In genomic region chr2:202140522-202141292, GRCh38 we compare ENCODE assay signal across 17 cellular contexts.
A peak's percentile ranks its signal among the peaks of the same experiment; 100 is the strongest.
DNase-seq lines count a peak whose midpoint lies in the region; ATAC-seq, FAIRE-seq and TF ChIP-seq lines count a peak whose summit lies in the region.
"Had no signal": no experiment of that assay in that cellular context is flagged by ENCODE, and none has a peak within 500 bp of the region (broad histone marks: within the 10 kb centered on the region; RNA-seq: fewer than 3 reads in every experiment).

No MANE protein-coding gene starts in this region.

- no peak overlapping the region for H3K27ac Mint-ChIP-seq in WTC11
- H3K27ac Mint-ChIP-seq in stimulated activated memory B cell treated with anti-CD40 and anti-IgM and Interleukin-4, amounts not matched to agents 10 μg/mL and 1 μg/mL and 100 μg/mL, for 72 hours, result no peak overlapping the region
- H3K27ac Mint-ChIP-seq: activated CD4-positive, alpha-beta T cell treated with anti-CD3 and anti-CD28 coated beads for 36 hours had no signal

- H3K36me3 Mint-ChIP-seq in WTC11, result no peaks in the 10 kb centered on the region
- no peaks in the 10 kb centered on the region for H3K36me3 Mint-ChIP-seq in stimulated activated memory B cell treated with anti-CD40 and anti-IgM and Interleukin-4, amounts not matched to agents 10 μg/mL and 1 μg/mL and 100 μg/mL, for 72 hours
- H3K36me3 Mint-ChIP-seq: CD14-positive monocyte had no signal

- 0 out of 2 replicates have a peak, but pooled peaks cover 3% of the 10 kb centered on the region for H3K9me3 Mint-ChIP-seq in WTC11
- no peaks in the 10 kb centered on the region for H3K9me3 Mint-ChIP-seq in stimulated activated memory B cell treated with anti-CD40 and anti-IgM and Interleukin-4, amounts not matched to agents 10 μg/mL and 1 μg/mL and 100 μg/mL, for 72 hours
- H3K9me3 Mint-ChIP-seq: CD14-positive monocyte had no signal

- TF ChIP-seq CTCF in WTC11 (IDR thresholded peaks at IDR 0.05), result no peak

- POLR2A ChIA-PET in WTC11 (lab: Charles Lee), result no interaction called here

- H3K4me3 Mint-ChIP-seq in WTC11, result no peak overlapping the region
- no peak overlapping the region for H3K4me3 Mint-ChIP-seq in stimulated activated memory B cell treated with anti-CD40 and anti-IgM and Interleukin-4, amounts not matched to agents 10 μg/mL and 1 μg/mL and 100 μg/mL, for 72 hours
- H3K4me3 Mint-ChIP-seq: activated CD4-positive, alpha-beta T cell treated with anti-CD3 and anti-CD28 coated beads for 36 hours; CD14-positive monocyte had no signal

- peak; percentile 36 for ATAC-seq in WTC11
- ATAC-seq in stimulated activated memory B cell treated with anti-CD40 and anti-IgM and Interleukin-4, amounts not matched to agents 10 μg/mL and 1 μg/mL and 100 μg/mL, for 72 hours, result peak; percentile 39
- ATAC-seq in GM18498 (IDR thresholded peaks at IDR 0.05; ENCODE audit: unreplicated experiment), result no peak
- ATAC-seq in HG03342 (IDR thresholded peaks at IDR 0.05; ENCODE audit: unreplicated experiment), result no peak
- ATAC-seq: activated CD4-positive, alpha-beta T cell treated with anti-CD3 and anti-CD28 coated beads for 36 hours; gastroesophageal sphincter had no signal

- H3K4me1 Mint-ChIP-seq in WTC11, result peaks cover 36% of the 10 kb centered on the region
- peaks cover 15% of the 10 kb centered on the region for H3K4me1 Mint-ChIP-seq in stimulated activated memory B cell treated with anti-CD40 and anti-IgM and Interleukin-4, amounts not matched to agents 10 μg/mL and 1 μg/mL and 100 μg/mL, for 72 hours
- H3K4me1 Mint-ChIP-seq: activated CD4-positive, alpha-beta T cell treated with anti-CD3 and anti-CD28 coated beads for 36 hours had no signal

- H3K27me3 Mint-ChIP-seq in WTC11 (ENCODE audit: low read depth), result no peaks in the 10 kb centered on the region
- peaks cover 8% of the 10 kb centered on the region for H3K27me3 Mint-ChIP-seq in stimulated activated memory B cell treated with anti-CD40 and anti-IgM and Interleukin-4, amounts not matched to agents 10 μg/mL and 1 μg/mL and 100 μg/mL, for 72 hours
- H3K27me3 Mint-ChIP-seq: activated CD4-positive, alpha-beta T cell treated with anti-CD3 and anti-CD28 coated beads for 36 hours had no signal

- TF ChIP-seq POLR2A in GM12891 (IDR thresholded peaks at IDR 0.05; ENCODE audit: low read depth, low read length), result no peak

- CTCF ChIA-PET in WTC11 (lab: Charles Lee), result interaction anchor here (1.3 to 1.6 kb wide), 2 partner anchors 9 to 31 kb away, joined by 3 to 6 read pairs; no protein-coding TSS in a partner anchor

- no peak for FAIRE-seq in GM12891 (lab: Jason Lieb, UNC)
- FAIRE-seq: HTR-8/SVneo had no signal

- no peak for DNase-seq in GM12891 (ENCODE audit: insufficient read length, low spot score)
- no peak for DNase-seq in WTC11 (ENCODE audit: low spot score)
- peak; percentile 40 for DNase-seq in hepatic stellate cell (ENCODE audit: low spot score)
- DNase-seq in anterior cingulate cortex (lab: John Stamatoyannopoulos, UW), result no peak
- DNase-seq: activated CD4-positive, alpha-beta T cell treated with anti-CD3 and anti-CD28 coated beads for 36 hours; activated gamma-delta T cell treated with Interleukin-2 at 50 U/mL for 16 hours; colonic mucosa; DMS53; NCI-H146; SIG-M5; T-helper 9 cell had no signal

TF ChIP-seq in GM12891, 5 proteins besides CTCF, POLR2A, EP300 and RAD21:
- peak; percentile 82 for TF ChIP-seq SPI1 (IDR thresholded peaks at IDR 0.05; ENCODE audit: low read depth, low read length)
- TF ChIP-seq TAF1 (IDR thresholded peaks at IDR 0.05; ENCODE audit: low read depth, low read length), result 0 out of 2 replicates have a peak, but pooled peaks have one; percentile 10
- TF ChIP-seq POU2F2 (IDR thresholded peaks at IDR 0.05; ENCODE audit: low read depth, low read length), result no peak
- TF ChIP-seq PAX5 (IDR thresholded peaks at IDR 0.05; ENCODE audit: insufficient read depth, low read length, severe bottlenecking), result no peak
- TF ChIP-seq POLR2AphosphoS5 (IDR thresholded peaks at IDR 0.05; ENCODE audit: low read depth, low read length), result no peak

TF ChIP-seq in WTC11, 78 proteins besides CTCF, POLR2A, EP300 and RAD21:
- no peak for TF ChIP-seq ZNF396 (CRISPR knock-in tag; IDR thresholded peaks at IDR 0.05; ENCODE audit: borderline replicate concordance)
- no peak for TF ChIP-seq FOXK1 (CRISPR knock-in tag; IDR thresholded peaks at IDR 0.05)
- TF ChIP-seq NR3C1 (CRISPR knock-in tag; conservative IDR thresholded peaks at IDR 0.05; ENCODE audit: low read depth), result no peak
- no peak for TF ChIP-seq ZNF263 (CRISPR knock-in tag; IDR thresholded peaks at IDR 0.05; ENCODE audit: low read depth)
- TF ChIP-seq MAX (CRISPR knock-in tag; IDR thresholded peaks at IDR 0.05), result no peak
TF ChIP-seq in WTC11: peak in this region for 0.

Comparison
In these comparisons a context has a peak if more than half of its experiments do, and no peak if none do; other contexts are left out.
1. ATAC-seq: peak in WTC11 (single experiment) and stimulated activated memory B cell treated with anti-CD40 and anti-IgM and Interleukin-4, amounts not matched to agents 10 μg/mL and 1 μg/mL and 100 μg/mL, for 72 hours (single experiment); none in GM18498 (single experiment) and HG03342 (single experiment).